In the genomic region with DNA sequence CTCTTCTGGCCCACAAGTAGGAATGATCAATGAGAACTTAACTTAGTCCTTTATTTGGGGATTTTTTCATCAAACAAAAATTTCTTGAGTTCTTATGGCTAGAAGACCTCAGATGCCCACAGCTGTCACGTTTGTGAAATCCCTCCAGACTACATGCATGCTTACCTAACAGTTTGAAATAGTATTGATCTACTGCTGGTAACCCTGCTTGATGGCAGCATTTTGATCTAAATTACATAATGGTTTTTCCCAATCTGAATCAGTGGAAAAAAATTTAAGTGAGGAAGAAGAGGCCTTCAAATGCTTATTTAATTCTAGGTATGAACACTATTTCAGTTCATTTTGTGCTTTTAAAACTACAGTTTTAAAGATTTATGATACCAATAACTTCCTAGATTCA, we compare ENCODE assay signal across 30 cellular contexts. TPM values are rescaled to one million over a fixed set of nuclear protein-coding genes. Genes with fewer than 3 reads are reported as not detected.
"Had no signal": no experiment of that assay in that cellular context is flagged by ENCODE, and none has a peak within 500 bp of the region (broad histone marks: within the 10 kb centered on the region; RNA-seq: fewer than 3 reads in every experiment).

No MANE protein-coding gene starts in this region.

- H3K27me3 Mint-ChIP-seq: stimulated activated memory B cell treated with anti-CD40 and anti-IgM and Interleukin-4, amounts not matched to agents 10 μg/mL and 1 μg/mL and 100 μg/mL, for 72 hours; stimulated activated naive CD8-positive, alpha-beta T cell treated with anti-CD3 and anti-CD28 coated beads, Interleukin-15, Interleukin-2, amounts not matched to agents 100 ng/mL and 50 ng/mL, for 24 hours had no signal

- H3K27ac Mint-ChIP-seq: mesothelial cell of epicardium; naive B cell; nephron progenitor cell; stimulated activated memory B cell treated with anti-CD40 and anti-IgM and Interleukin-4, amounts not matched to agents 10 μg/mL and 1 μg/mL and 100 μg/mL, for 72 hours; stimulated activated naive CD8-positive, alpha-beta T cell treated with anti-CD3 and anti-CD28 coated beads, Interleukin-15, Interleukin-2, amounts not matched to agents 100 ng/mL and 50 ng/mL, for 24 hours had no signal

- H3K27me3 ChIP-seq: gastrocnemius medialis, heart left ventricle, ovary, spleen, thyroid gland, vagina had no signal

- H3K9me3 Mint-ChIP-seq: mesothelial cell of epicardium; naive B cell; nephron progenitor cell; stimulated activated memory B cell treated with anti-CD40 and anti-IgM and Interleukin-4, amounts not matched to agents 10 μg/mL and 1 μg/mL and 100 μg/mL, for 72 hours; stimulated activated naive CD8-positive, alpha-beta T cell treated with anti-CD3 and anti-CD28 coated beads, Interleukin-15, Interleukin-2, amounts not matched to agents 100 ng/mL and 50 ng/mL, for 24 hours had no signal

- ATAC-seq: gastrocnemius medialis; heart left ventricle; left cardiac atrium; mucosa of descending colon; psoas muscle; right cardiac atrium; stimulated activated memory B cell treated with anti-CD40 and anti-IgM and Interleukin-4, amounts not matched to agents 10 μg/mL and 1 μg/mL and 100 μg/mL, for 72 hours had no signal

- H3K9me3 ChIP-seq: gastrocnemius medialis, heart left ventricle, left ventricle myocardium inferior, mucosa of descending colon, ovary, psoas muscle, spleen, thyroid gland, vagina had no signal

- H3K27ac ChIP-seq: gastrocnemius medialis, heart left ventricle, left ventricle myocardium inferior, ovary, psoas muscle, skin epidermis, spleen, thyroid gland, vagina had no signal

- H3K4me3 Mint-ChIP-seq: mesothelial cell of epicardium; naive B cell; nephron progenitor cell; stimulated activated memory B cell treated with anti-CD40 and anti-IgM and Interleukin-4, amounts not matched to agents 10 μg/mL and 1 μg/mL and 100 μg/mL, for 72 hours had no signal

- DNase-seq: dorsolateral prefrontal cortex; effector CD4-positive, alpha-beta T cell; foreskin fibroblast; gastrocnemius medialis; heart left ventricle; hippocampal formation; left cardiac atrium; left ventricle myocardium inferior; mesenchymal stem cell; mucosa of descending colon; naive B cell; nephron progenitor cell; nucleus accumbens; ovary; posterior cingulate gyrus; psoas muscle; right cardiac atrium; spleen; stimulated activated CD4-positive, alpha-beta T cell treated with anti-CD3 and anti-CD28 coated beads, Interleukin-4, amount 100 ng/mL, for 4 hours; thyroid gland; trophoblast cell had no signal

- H3K4me1 ChIP-seq: gastrocnemius medialis, heart left ventricle, left ventricle myocardium inferior, psoas muscle, thyroid gland, vagina had no signal

- H3K4me3 ChIP-seq: gastrocnemius medialis, heart left ventricle, left ventricle myocardium inferior, mucosa of descending colon, ovary, psoas muscle, skin epidermis, spleen, thyroid gland, vagina had no signal

- H3K4me1 Mint-ChIP-seq: mesothelial cell of epicardium; stimulated activated memory B cell treated with anti-CD40 and anti-IgM and Interleukin-4, amounts not matched to agents 10 μg/mL and 1 μg/mL and 100 μg/mL, for 72 hours had no signal

- H3K36me3 Mint-ChIP-seq: mesothelial cell of epicardium; naive B cell; stimulated activated memory B cell treated with anti-CD40 and anti-IgM and Interleukin-4, amounts not matched to agents 10 μg/mL and 1 μg/mL and 100 μg/mL, for 72 hours had no signal

- H3K36me3 ChIP-seq: gastrocnemius medialis, heart left ventricle, left ventricle myocardium inferior, ovary, spleen, thyroid gland, vagina had no signal

RNA-seq across cellular contexts. Expression of a gene that starts 13.9 kb away (rescaled TPM):
- total RNA-seq: gastrocnemius medialis, glomerular endothelial cell, kidney epithelial cell, left ventricle myocardium inferior, lung microvascular endothelial cell, mesothelial cell of epicardium, psoas muscle, renal cortical epithelial cell, vagina had no signal
